ENCODE assay signal across 8 cellular contexts in genomic region chr5:43555895-43556606, GRCh38. TPM values are rescaled to one million over a fixed set of nuclear protein-coding genes. Genes with fewer than 3 reads are reported as not detected.
DNase-seq lines count a peak whose midpoint lies in the region; ATAC-seq and TF ChIP-seq lines count a peak whose summit lies in the region.

No MANE protein-coding gene starts in this region.

- H3K4me1 Mint-ChIP-seq in activated T-helper 2 cell treated with anti-CD3 and anti-CD28 coated beads, Interferon-gamma antibody, Interleukin-2, Interleukin-4, amounts not matched to agents 10 μg/mL and 5 μg/mL and 100 μg/mL, durations not matched to agents 14 hours and 24 hours and 36 hours (ENCODE audit: low read depth) = peaks cover 8% of the 10 kb centered on the region
- peaks cover 4% of the 10 kb centered on the region for H3K4me1 Mint-ChIP-seq in neural progenitor cell

- H3K27me3 Mint-ChIP-seq in activated T-helper 2 cell treated with anti-CD3 and anti-CD28 coated beads, Interferon-gamma antibody, Interleukin-2, Interleukin-4, amounts not matched to agents 10 μg/mL and 5 μg/mL and 100 μg/mL, durations not matched to agents 14 hours and 24 hours and 36 hours (ENCODE audit: low read depth) = peaks cover 7% of the 10 kb centered on the region
- H3K27me3 Mint-ChIP-seq in neural progenitor cell (ENCODE audit: insufficient read depth, low read depth) = peaks cover 2% of the 10 kb centered on the region

- peaks cover 24% of the 10 kb centered on the region for H3F3A ChIP-seq in neural progenitor cell (ENCODE audit: low read depth)

- intact Hi-C loops in activated T-helper 2 cell treated with anti-CD3 and anti-CD28 coated beads, Interferon-gamma antibody, Interleukin-2, Interleukin-4, amounts not matched to agents 10 μg/mL and 5 μg/mL and 100 μg/mL, durations not matched to agents 14 hours and 24 hours and 36 hours (cut with micrococcal nuclease) = loop anchor here (1.0 to 5.0 kb wide), 7 partner anchors 41 to 489 kb away; partner anchors contain the start of genes C5orf34, HMGCS1, NNT and ZNF131

- no peaks in the 10 kb centered on the region for H3K4me1 ChIP-seq in NT2/D1 (ENCODE audit: insufficient read depth, insufficient read length)
- H3K4me1 ChIP-seq in foreskin keratinocyte = peaks cover 14% of the 10 kb centered on the region
- H3K4me1 ChIP-seq in neural progenitor cell = peaks cover 44% of the 10 kb centered on the region
- H3K4me1 ChIP-seq in stomach smooth muscle (ENCODE audit: control insufficient read depth, insufficient read depth, low read length) = peaks cover 9% of the 10 kb centered on the region

- H3K9ac ChIP-seq in NT2/D1 (ENCODE audit: insufficient read length, low read depth) = peak overlapping the region; percentile 81
- peak overlapping the region; percentile 99 for H3K9ac ChIP-seq in neural progenitor cell
- H3K9ac ChIP-seq in stomach smooth muscle (ENCODE audit: low read length in 2 of 2) = peak overlapping the region; percentile 86 to 90

- H3K79me2 ChIP-seq in neural progenitor cell (ENCODE audit: low read depth) = peaks cover 54% of the 10 kb centered on the region

- H4K20me1 ChIP-seq in neural progenitor cell (ENCODE audit: low read depth) = peaks cover 46% of the 10 kb centered on the region

- peak overlapping the region; percentile 95 for H3K4me2 ChIP-seq in neural progenitor cell

- peak overlapping the region; percentile 86 for H3K4me3 Mint-ChIP-seq in activated T-helper 2 cell treated with anti-CD3 and anti-CD28 coated beads, Interferon-gamma antibody, Interleukin-2, Interleukin-4, amounts not matched to agents 10 μg/mL and 5 μg/mL and 100 μg/mL, durations not matched to agents 14 hours and 24 hours and 36 hours (ENCODE audit: low read depth)
- peak overlapping the region; percentile 96 for H3K4me3 Mint-ChIP-seq in neural progenitor cell

- H3K4me3 ChIP-seq in NT2/D1 (ENCODE audit: insufficient read length, low read depth) (peak overlapping the region; percentile 65), neural progenitor cell (peak overlapping the region; percentile 77), stomach smooth muscle (ENCODE audit: low read length in 2 of 2) (peak overlapping the region; percentile 80 to 89)

- H3K36me3 Mint-ChIP-seq in activated T-helper 2 cell treated with anti-CD3 and anti-CD28 coated beads, Interferon-gamma antibody, Interleukin-2, Interleukin-4, amounts not matched to agents 10 μg/mL and 5 μg/mL and 100 μg/mL, durations not matched to agents 14 hours and 24 hours and 36 hours (ENCODE audit: low read depth) = peaks cover 8% of the 10 kb centered on the region
- peaks cover 8% of the 10 kb centered on the region for H3K36me3 Mint-ChIP-seq in neural progenitor cell

- H3K27me3 ChIP-seq in NT2/D1 (ENCODE audit: insufficient read depth, insufficient read length) (no peaks in the 10 kb centered on the region), foreskin keratinocyte (no peaks in the 10 kb centered on the region), neural progenitor cell (peaks cover 12% of the 10 kb centered on the region), stomach smooth muscle (ENCODE audit: control insufficient read depth in 1 of 2, insufficient read depth in 2 of 2, low read length in 2 of 2) (no peaks in the 10 kb centered on the region)

- TF ChIP-seq CTCF in foreskin keratinocyte (conservative IDR thresholded peaks at IDR 0.05) (peak; percentile 14), neural progenitor cell (IDR thresholded peaks at IDR 0.05) (no peak)

- no peaks in the 10 kb centered on the region for H3K9me3 ChIP-seq in NT2/D1 (ENCODE audit: insufficient read depth, low read length)
- H3K9me3 ChIP-seq in neural progenitor cell (ENCODE audit: low read depth) = no peaks in the 10 kb centered on the region
- no peaks in the 10 kb centered on the region for H3K9me3 ChIP-seq in stomach smooth muscle (ENCODE audit: control insufficient read depth in 2 of 2, low read length in 2 of 2)

- H3K27ac Mint-ChIP-seq in activated T-helper 2 cell treated with anti-CD3 and anti-CD28 coated beads, Interferon-gamma antibody, Interleukin-2, Interleukin-4, amounts not matched to agents 10 μg/mL and 5 μg/mL and 100 μg/mL, durations not matched to agents 14 hours and 24 hours and 36 hours = peak overlapping the region; percentile 85
- peak overlapping the region; percentile 98 for H3K27ac Mint-ChIP-seq in neural progenitor cell

- peak overlapping the region; percentile 61 for H2AFZ ChIP-seq in neural progenitor cell (replicated peaks)

- ATAC-seq in GM18511 (IDR thresholded peaks at IDR 0.05; ENCODE audit: unreplicated experiment) (peak; percentile 35), HG03378 (IDR thresholded peaks at IDR 0.05; ENCODE audit: unreplicated experiment) (peak; percentile 30), foreskin keratinocyte (peak; percentile 48)

- H3K9me3 Mint-ChIP-seq in activated T-helper 2 cell treated with anti-CD3 and anti-CD28 coated beads, Interferon-gamma antibody, Interleukin-2, Interleukin-4, amounts not matched to agents 10 μg/mL and 5 μg/mL and 100 μg/mL, durations not matched to agents 14 hours and 24 hours and 36 hours = no peaks in the 10 kb centered on the region
- peaks cover 1% of the 10 kb centered on the region for H3K9me3 Mint-ChIP-seq in neural progenitor cell

- H3K36me3 ChIP-seq in NT2/D1 (ENCODE audit: insufficient read depth, insufficient read length, low read length) (peaks cover 38% of the 10 kb centered on the region), neural progenitor cell (peaks cover 23% of the 10 kb centered on the region), stomach smooth muscle (ENCODE audit: control insufficient read depth in 2 of 2, insufficient read depth in 2 of 2, low read length in 2 of 2) (no peaks in the 10 kb centered on the region)

- DNase-seq in 8988T (peak; percentile 43), NT2/D1 (ENCODE audit: low read depth, low spot score) (no peak), foreskin keratinocyte (peak; percentile 27 to 53), neural progenitor cell (ENCODE audit: low spot score) (peak; percentile 66)
- peak; percentile 37 for DNase-seq in activated T-helper 2 cell treated with anti-CD3 and anti-CD28 coated beads, Interferon-gamma antibody, Interleukin-2, Interleukin-4, amounts not matched to agents 10 μg/mL and 5 μg/mL and 100 μg/mL, durations not matched to agents 14 hours and 24 hours and 36 hours (ENCODE audit: low spot score)

- H3K27ac ChIP-seq in foreskin keratinocyte = peak overlapping the region; percentile 96
- H3K27ac ChIP-seq in neural progenitor cell = peak overlapping the region; percentile 97
- H3K27ac ChIP-seq in stomach smooth muscle (ENCODE audit: low read length) = peak overlapping the region; percentile 75

RNA-seq across cellular contexts. Expression of gene PAIP1, which starts 0.8 kb away (rescaled TPM):
- total RNA-seq in activated T-helper 2 cell treated with anti-CD3 and anti-CD28 coated beads, Interferon-gamma antibody, Interleukin-2, Interleukin-4, amounts not matched to agents 10 μg/mL and 5 μg/mL and 100 μg/mL, durations not matched to agents 14 hours and 24 hours and 36 hours = 56.8 and 58.0 TPM in 2 replicates
- total RNA-seq in foreskin keratinocyte (71.1 and 74.7 TPM in 2 replicates), neural progenitor cell (ENCODE audit: low replicate concordance) (151 and 213 TPM in 2 replicates)
- polyA plus RNA-seq in foreskin keratinocyte = 44.2 and 52.1 TPM in 2 replicates

RNA-seq across cellular contexts. Expression of gene C5orf34, which starts 41.1 kb away (rescaled TPM):
- total RNA-seq in activated T-helper 2 cell treated with anti-CD3 and anti-CD28 coated beads, Interferon-gamma antibody, Interleukin-2, Interleukin-4, amounts not matched to agents 10 μg/mL and 5 μg/mL and 100 μg/mL, durations not matched to agents 14 hours and 24 hours and 36 hours = 6.3 and 8.3 TPM in 2 replicates
- total RNA-seq in foreskin keratinocyte (5.4 and 6.4 TPM in 2 replicates), neural progenitor cell (ENCODE audit: low replicate concordance) (17.2 TPM in 2 replicates)
- 2.3 and 4.3 TPM in 2 replicates for polyA plus RNA-seq in foreskin keratinocyte

RNA-seq across cellular contexts. Expression of gene NNT, which starts 46.9 kb away (rescaled TPM):
- 64.1 and 64.8 TPM in 2 replicates for total RNA-seq in activated T-helper 2 cell treated with anti-CD3 and anti-CD28 coated beads, Interferon-gamma antibody, Interleukin-2, Interleukin-4, amounts not matched to agents 10 μg/mL and 5 μg/mL and 100 μg/mL, durations not matched to agents 14 hours and 24 hours and 36 hours
- total RNA-seq in foreskin keratinocyte (34.0 and 39.3 TPM in 2 replicates), neural progenitor cell (ENCODE audit: low replicate concordance) (24.3 and 56.3 TPM in 2 replicates)
- 9.2 and 13.2 TPM in 2 replicates for polyA plus RNA-seq in foreskin keratinocyte
